Comparison of ENCODE assay signal across 8 cellular contexts in genomic region chr14:31456841-31457664, GRCh38. TPM values are rescaled to one million over a fixed set of nuclear protein-coding genes. Genes with fewer than 3 reads are reported as not detected.
DNase-seq lines count a peak whose midpoint lies in the region; ATAC-seq and TF ChIP-seq lines count a peak whose summit lies in the region.

TSS of gene DTD2 (minus strand) at chr14:31457506. CDS start at chr14:31457393, 113 bp downstream.

- H2AFZ ChIP-seq in PC-3 (ENCODE audit: low read length): peak within 1 kb of the TSS; percentile 86

- no peaks in the 10 kb centered on the region for H3K27me3 Mint-ChIP-seq in activated T-cell treated with anti-CD3 and anti-CD28 coated beads, Interleukin-2, amount 50 U/mL, for 24 hours

- H3K4me1 ChIP-seq in PC-3 (ENCODE audit: insufficient read depth, low read length) (peaks cover 20% of the 10 kb centered on the region), mucosa of stomach (ENCODE audit: control insufficient read depth, insufficient read depth, low read length) (peaks cover 7% of the 10 kb centered on the region)

- no peaks in the 10 kb centered on the region for H3K9me2 ChIP-seq in PC-3 (replicated peaks; ENCODE audit: low read length)

- peak within 1 kb of the TSS; percentile 97 for H3K27ac Mint-ChIP-seq in activated T-cell treated with anti-CD3 and anti-CD28 coated beads, Interleukin-2, amount 50 U/mL, for 24 hours

- DNase-seq in DMS153 treated with DMSO at 0.1 percent for 48 hours (lab: John Stamatoyannopoulos, UW; ENCODE audit: unreplicated experiment) (peak; percentile 91), PC-3 (peak; percentile 99), epithelial cell of proximal tubule (ENCODE audit: low read depth) (peak; percentile 54)
- DNase-seq in Jurkat, Clone E6-1 (ENCODE audit: low read depth, low spot score): peak; percentile 88
- DNase-seq in activated T-cell treated with anti-CD3 and anti-CD28 coated beads, Interleukin-2, amount 50 U/mL, for 24 hours: peak; percentile 94
- peak; percentile 82 to 85 for DNase-seq in stimulated activated CD8-positive, alpha-beta memory T cell treated with anti-CD3 and anti-CD28 coated beads, Interleukin-7, amount 100 ng/mL, for 1 hour (ENCODE audit: low read depth in 2 of 2)

- peak within 1 kb of the TSS; percentile 74 for H3K27ac ChIP-seq in PC-3 (ENCODE audit: low read length)

- H3K36me3 Mint-ChIP-seq in activated T-cell treated with anti-CD3 and anti-CD28 coated beads, Interleukin-2, amount 50 U/mL, for 24 hours (ENCODE audit: low read depth): peaks cover 23% of the 10 kb centered on the region

- H3K4me2 ChIP-seq in PC-3 (ENCODE audit: low read length): peak within 1 kb of the TSS; percentile 88

- H3K79me2 ChIP-seq in PC-3 (ENCODE audit: low read length): peaks cover 28% of the 10 kb centered on the region

- H3K27me3 ChIP-seq in PC-3 (ENCODE audit: low read length): no peaks in the 10 kb centered on the region
- H3K27me3 ChIP-seq in mucosa of stomach (ENCODE audit: control insufficient read depth, insufficient read depth, low read length): no peaks in the 10 kb centered on the region

- ATAC-seq in GM21619 (IDR thresholded peaks at IDR 0.05; ENCODE audit: unreplicated experiment): peak; percentile 97
- peak; percentile 99 for ATAC-seq in PC-3

- H3F3A ChIP-seq in PC-3 (ENCODE audit: low read length, unreplicated experiment): no peaks in the 10 kb centered on the region

- H3K9me3 Mint-ChIP-seq in activated T-cell treated with anti-CD3 and anti-CD28 coated beads, Interleukin-2, amount 50 U/mL, for 24 hours: no peaks in the 10 kb centered on the region

- POLR2A ChIA-PET in PC-3 (lab: Charles Lee; ENCODE audit: unreplicated experiment): interaction anchor here (0.6 to 1.0 kb wide), 7 partner anchors 8 to 1539 kb away, joined by 3 to 14 read pairs (median 3); partner anchors contain the start of gene HEATR5A

- intact Hi-C loops in PC-3 (cut with micrococcal nuclease): loop anchor here (5.0 to 10.0 kb wide), 4 partner anchors 200 to 1015 kb away; partner anchors contain the start of gene HECTD1

- peak within 1 kb of the TSS; percentile 99 for H3K4me3 Mint-ChIP-seq in activated T-cell treated with anti-CD3 and anti-CD28 coated beads, Interleukin-2, amount 50 U/mL, for 24 hours

- H3K4me3 ChIP-seq in Jurkat, Clone E6-1 (ENCODE audit: low read length): peak within 1 kb of the TSS; percentile 88
- peak within 1 kb of the TSS; percentile 93 for H3K4me3 ChIP-seq in PC-3 (ENCODE audit: low read length)
- peak within 1 kb of the TSS; percentile 71 for H3K4me3 ChIP-seq in epithelial cell of proximal tubule (ENCODE audit: low read depth, low read length)
- H3K4me3 ChIP-seq in mucosa of stomach (ENCODE audit: low read length): peak within 1 kb of the TSS; percentile 71

- TSS peak; percentile 86 for BruUV-seq in PC-3 (replicated peaks; lab: Mats Ljungman, UMichigan)

- CTCF ChIA-PET in PC-3 (lab: Charles Lee): interaction anchor here (0.6 kb wide), 3 partner anchors 53 to 1241 kb away, joined by 3 read pairs; partner anchors contain the start of gene RNU6-8

- H3K9ac ChIP-seq in PC-3 (ENCODE audit: low read length) (peak within 1 kb of the TSS; percentile 96), mucosa of stomach (ENCODE audit: low read length) (peak within 1 kb of the TSS; percentile 81)

- peaks cover 4% of the 10 kb centered on the region; the same call in 1 of the 2 replicates for H3K36me3 ChIP-seq in PC-3 (ENCODE audit: low read depth, low read length)
- H3K36me3 ChIP-seq in mucosa of stomach (ENCODE audit: control insufficient read depth, insufficient read depth, low read length): no peaks in the 10 kb centered on the region

- TF ChIP-seq CTCF in PC-3 (conservative IDR thresholded peaks at IDR 0.05; ENCODE audit: low read depth, low read length) (no peak; the same call in 1 of the 2 replicates), epithelial cell of proximal tubule (conservative IDR thresholded peaks at IDR 0.05; ENCODE audit: low read depth, low read length) (peak; percentile 1)

- peaks cover 36% of the 10 kb centered on the region for H3K4me1 Mint-ChIP-seq in activated T-cell treated with anti-CD3 and anti-CD28 coated beads, Interleukin-2, amount 50 U/mL, for 24 hours (ENCODE audit: low read depth)

- no peaks in the 10 kb centered on the region for H4K20me1 ChIP-seq in PC-3 (ENCODE audit: low read length)

- H3K9me3 ChIP-seq in PC-3 (ENCODE audit: low read length): no peaks in the 10 kb centered on the region
- no peaks in the 10 kb centered on the region for H3K9me3 ChIP-seq in mucosa of stomach (ENCODE audit: control insufficient read depth, low read length)

RNA-seq across cellular contexts. Expression of gene DTD2, which starts in this region (rescaled TPM):
- 12.0 TPM for polyA plus RNA-seq in Jurkat, Clone E6-1 (2012; ENCODE audit: insufficient read depth, insufficient read length)
- total RNA-seq in PC-3 (2014; rRNA removed) (35.9 and 36.8 TPM in 2 replicates), epithelial cell of proximal tubule (18.6 and 28.1 TPM in 2 replicates)

Comparison
In these comparisons a context has a peak if more than half of its experiments do, and no peak if none do; other contexts are left out.
1. Peak in every context shown above with its lines: DNase-seq, ATAC-seq, H3K4me3 ChIP-seq and H3K27ac ChIP-seq.